8 cellular contexts compared by ENCODE assay signal in genomic region chr18:80246656-80247402, GRCh38. TPM values are rescaled to one million over a fixed set of nuclear protein-coding genes. Genes with fewer than 3 reads are reported as not detected.
A peak's percentile ranks its signal among the peaks of the same experiment; 100 is the strongest.
DNase-seq lines count a peak whose midpoint lies in the region; ATAC-seq and TF ChIP-seq lines count a peak whose summit lies in the region.

No MANE protein-coding gene starts in this region.

- H3K9me3 Mint-ChIP-seq in naive thymus-derived CD4-positive, alpha-beta T cell = no peaks in the 10 kb centered on the region

- DNase-seq in NCI-H82 (lab: John Stamatoyannopoulos, UW) (peak; percentile 56), NCI-H82 treated with DMSO at 0.1 percent for 48 hours (lab: John Stamatoyannopoulos, UW; ENCODE audit: unreplicated experiment) (no peak), Peyer's patch (no peak), epithelial cell of prostate (ENCODE audit: low read depth, low spot score) (no peak), kidney glomerular epithelial cell (lab: John Stamatoyannopoulos, UW) (no peak), GF-D8 (lab: John Stamatoyannopoulos, UW) (no peak)
- DNase-seq in naive thymus-derived CD4-positive, alpha-beta T cell = peak in 1 of 9 donors; percentile 2

- no peak overlapping the region for H3K27ac Mint-ChIP-seq in naive thymus-derived CD4-positive, alpha-beta T cell

- TF ChIP-seq CTCF in Peyer's patch (IDR thresholded peaks at IDR 0.05) = no peak

- peak; percentile 45 for ATAC-seq in HG02642 (IDR thresholded peaks at IDR 0.05; ENCODE audit: poor library complexity, unreplicated experiment)
- peak; percentile 26 for ATAC-seq in naive thymus-derived CD4-positive, alpha-beta T cell

- peaks cover 0 to 9% of the 10 kb centered on the region in 2 donors for H3K27me3 ChIP-seq in Peyer's patch
- no peaks in the 10 kb centered on the region for H3K27me3 ChIP-seq in naive thymus-derived CD4-positive, alpha-beta T cell (ENCODE audit: control insufficient read depth in 2 of 2, insufficient read depth in 2 of 2, low read length in 2 of 2)

- H3K4me1 ChIP-seq in Peyer's patch = peaks cover 0 to 17% (median 2%) of the 10 kb centered on the region in 4 donors
- no peaks in the 10 kb centered on the region for H3K4me1 ChIP-seq in naive thymus-derived CD4-positive, alpha-beta T cell (ENCODE audit: control insufficient read depth in 2 of 2, insufficient read depth in 2 of 2, low read length in 2 of 2)

- intact Hi-C loops in naive thymus-derived CD4-positive, alpha-beta T cell (cut with micrococcal nuclease) = no loop called here

- POLR2A ChIA-PET in naive thymus-derived CD4-positive, alpha-beta T cell (lab: Charles Lee) = no interaction called here

- H3K27ac ChIP-seq in Peyer's patch (peak overlapping the region in 3 of 4 donors; percentile 35 to 62 (median 49)), epithelial cell of prostate (peak overlapping the region; percentile 71)
- no peak overlapping the region for H3K27ac ChIP-seq in naive thymus-derived CD4-positive, alpha-beta T cell (ENCODE audit: low read depth, low read length)

- H3K4me3 Mint-ChIP-seq in naive thymus-derived CD4-positive, alpha-beta T cell = peak overlapping the region in 6 of 10 donors; percentile 17 to 85 (median 37)

- no peaks in the 10 kb centered on the region for H3K36me3 Mint-ChIP-seq in naive thymus-derived CD4-positive, alpha-beta T cell

- H3K9me3 ChIP-seq in Peyer's patch = no peaks in the 10 kb centered on the region
- H3K9me3 ChIP-seq in naive thymus-derived CD4-positive, alpha-beta T cell (ENCODE audit: control insufficient read depth in 2 of 3, low read length in 3 of 3) = no peaks in the 10 kb centered on the region

- peaks cover 0 to 15% (median 5%) of the 10 kb centered on the region in 7 donors for H3K4me1 Mint-ChIP-seq in naive thymus-derived CD4-positive, alpha-beta T cell

- CTCF ChIA-PET in naive thymus-derived CD4-positive, alpha-beta T cell (lab: Charles Lee) = no interaction called here

- TF ChIP-seq POLR2A in Peyer's patch (IDR thresholded peaks at IDR 0.05) = no peak

- H3K36me3 ChIP-seq in Peyer's patch = no peaks in the 10 kb centered on the region
- no peaks in the 10 kb centered on the region for H3K36me3 ChIP-seq in naive thymus-derived CD4-positive, alpha-beta T cell (ENCODE audit: control insufficient read depth in 2 of 3, insufficient read depth in 3 of 3, low read length in 3 of 3)

- H3K27me3 Mint-ChIP-seq in naive thymus-derived CD4-positive, alpha-beta T cell = peaks cover 17 to 55% (median 43%) of the 10 kb centered on the region in 5 donors

- peak overlapping the region; percentile 49 to 95 (median 69) for H3K4me3 ChIP-seq in Peyer's patch
- H3K4me3 ChIP-seq in naive thymus-derived CD4-positive, alpha-beta T cell (ENCODE audit: low read length) = no peak overlapping the region

RNA-seq across cellular contexts. Expression of gene PARD6G, which starts 0.5 kb away (rescaled TPM):
- total RNA-seq in Peyer's patch = 1 to 10 TPM; 2.5 to 6.6 (median 3.6) TPM
- total RNA-seq in naive thymus-derived CD4-positive, alpha-beta T cell = under 1 TPM in 4 of 5 experiments, not detected in 1; 0.07 to 0.16 (median 0.09) TPM
- polyA plus RNA-seq in naive thymus-derived CD4-positive, alpha-beta T cell = not detected
